In the genomic region with DNA sequence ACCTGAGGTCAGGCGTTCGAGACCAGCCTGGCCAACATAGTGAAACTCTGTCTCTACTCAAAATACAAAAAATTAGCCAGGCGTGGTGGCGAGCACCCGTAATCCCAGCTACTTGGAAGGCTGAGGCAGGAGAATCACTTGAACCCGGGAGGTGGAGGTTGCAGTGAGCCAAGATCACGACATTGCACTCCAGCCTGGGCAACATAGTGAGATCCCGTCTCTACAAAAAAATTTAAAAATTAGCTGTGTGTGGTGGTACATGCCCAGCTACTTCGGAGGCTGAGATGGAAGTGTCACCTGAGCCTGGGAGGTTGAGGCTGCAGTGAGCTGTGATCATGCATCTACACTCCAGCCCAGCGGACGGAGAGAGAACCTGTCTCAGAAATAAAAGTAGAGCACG, we compare ENCODE assay signal across 10 cellular contexts. TPM values are rescaled to one million over a fixed set of nuclear protein-coding genes. Genes with fewer than 3 reads are reported as not detected.
"Had no signal": no experiment of that assay in that cellular context is flagged by ENCODE, and none has a peak within 500 bp of the region (broad histone marks: within the 10 kb centered on the region; RNA-seq: fewer than 3 reads in every experiment).

No MANE protein-coding gene starts in this region.

RNA-seq across cellular contexts. Expression of gene KREMEN2, which starts 20.4 kb away (rescaled TPM):
- total RNA-seq: activated naive CD4-positive, alpha-beta T cell treated with anti-CD3 and anti-CD28 coated beads for 36 hours; activated naive CD4-positive, alpha-beta T cell treated with anti-CD3 and anti-CD28 coated beads, Interleukin-2, amount 50 U/mL, for 72 hours; activated naive CD8-positive, alpha-beta T cell treated with anti-CD3 and anti-CD28 coated beads for 36 hours; activated T-helper 17 cell treated with anti-CD3 and anti-CD28 coated beads, Interleukin-2, amount 50 U/mL, for 72 hours; adrenal gland; aorta; ascending aorta; cardiac septum; cerebellum; chondrocyte had no signal
- polyA plus RNA-seq: adrenal gland, aorta had no signal

RNA-seq across cellular contexts. Expression of gene PKMYT1, which starts 36.5 kb away (rescaled TPM):
- total RNA-seq: ascending aorta had no signal
